Comparison of ENCODE assay signal across 8 cellular contexts in the genomic region with DNA sequence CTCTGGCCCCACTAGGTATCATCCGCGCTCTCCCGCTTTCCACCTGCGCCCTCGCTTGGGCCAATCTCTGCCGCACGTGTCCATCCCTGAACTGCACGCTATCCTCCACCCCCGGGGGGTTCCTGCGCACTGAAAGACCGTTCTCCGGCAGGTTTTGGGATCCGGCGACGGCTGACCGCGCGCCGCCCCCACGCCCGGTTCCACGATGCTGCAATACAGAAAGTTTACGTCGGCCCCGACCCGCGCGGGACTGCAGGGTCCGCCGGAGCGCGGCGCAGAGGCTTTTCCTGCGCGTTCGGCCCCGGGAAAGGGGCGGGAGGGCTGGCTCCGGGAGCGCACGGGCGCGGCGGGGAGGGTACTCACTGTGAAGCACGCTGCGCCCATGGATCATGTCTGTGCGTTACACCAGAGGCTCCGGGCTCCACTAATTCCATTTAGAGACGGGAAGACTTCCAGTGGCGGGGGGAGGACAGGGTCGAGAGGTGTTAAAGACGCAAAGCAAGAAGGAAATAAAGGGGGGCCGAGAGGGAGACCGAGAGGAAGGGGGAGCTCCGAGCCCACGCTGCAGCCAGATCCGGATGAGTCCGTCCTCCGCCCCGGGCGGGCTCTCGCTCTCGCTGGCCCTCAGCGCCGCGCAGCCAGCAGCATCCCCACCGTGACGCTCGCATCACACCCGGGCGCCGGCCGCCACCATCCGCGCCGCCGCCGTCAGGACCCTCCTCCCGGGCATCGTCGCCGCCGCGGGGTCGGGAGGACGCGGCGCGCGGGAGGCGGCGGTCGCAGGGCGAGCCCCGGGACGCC.
A peak's percentile ranks its signal among the peaks of the same experiment; 100 is the strongest.
DNase-seq lines count a peak whose midpoint lies in the region; ATAC-seq and TF ChIP-seq lines count a peak whose summit lies in the region.

No MANE protein-coding gene starts in this region.

- DNase-seq in AG10803 (ENCODE audit: low read depth): no peak
- DNase-seq in GOT3 (lab: John Stamatoyannopoulos, UW): peak; percentile 91
- peak; percentile 52 for DNase-seq in T1000 (lab: John Stamatoyannopoulos, UW)
- peak; percentile 40 for DNase-seq in kidney glomerular epithelial cell (lab: John Stamatoyannopoulos, UW)
- DNase-seq in activated naive CD4-positive, alpha-beta T cell treated with anti-CD3 and anti-CD28 coated beads, Interleukin-2, amount 10 ng/mL, durations not matched to agents 7 days and 5 days: no peak
- no peak for DNase-seq in T-helper 1 cell
- no peak for DNase-seq in activated T-cell treated with anti-CD3 and anti-CD28 coated beads for 4 hours

- no peaks in the 10 kb centered on the region for H3K4me1 Mint-ChIP-seq in activated naive CD4-positive, alpha-beta T cell treated with anti-CD3 and anti-CD28 coated beads, Interleukin-2, amount 10 ng/mL, durations not matched to agents 7 days and 5 days

- no peaks in the 10 kb centered on the region for H3K36me3 Mint-ChIP-seq in activated naive CD4-positive, alpha-beta T cell treated with anti-CD3 and anti-CD28 coated beads, Interleukin-2, amount 10 ng/mL, durations not matched to agents 7 days and 5 days

- H3K27ac Mint-ChIP-seq in activated naive CD4-positive, alpha-beta T cell treated with anti-CD3 and anti-CD28 coated beads, Interleukin-2, amount 10 ng/mL, durations not matched to agents 7 days and 5 days: no peak overlapping the region

- peak overlapping the region; percentile 15 for H3K4me3 ChIP-seq in AG10803 (ENCODE audit: low read length)

- ATAC-seq in GM21619 (IDR thresholded peaks at IDR 0.05; ENCODE audit: unreplicated experiment): no peak

- CTCF ChIA-PET in activated naive CD4-positive, alpha-beta T cell treated with anti-CD3 and anti-CD28 coated beads, Interleukin-2, amount 10 ng/mL, durations not matched to agents 7 days and 5 days (lab: Charles Lee): no interaction called here

- peaks cover 44% of the 10 kb centered on the region for H3K27me3 Mint-ChIP-seq in activated naive CD4-positive, alpha-beta T cell treated with anti-CD3 and anti-CD28 coated beads, Interleukin-2, amount 10 ng/mL, durations not matched to agents 7 days and 5 days

- H3K4me3 Mint-ChIP-seq in activated naive CD4-positive, alpha-beta T cell treated with anti-CD3 and anti-CD28 coated beads, Interleukin-2, amount 10 ng/mL, durations not matched to agents 7 days and 5 days: no peak overlapping the region

- no peaks in the 10 kb centered on the region for H3K9me3 Mint-ChIP-seq in activated naive CD4-positive, alpha-beta T cell treated with anti-CD3 and anti-CD28 coated beads, Interleukin-2, amount 10 ng/mL, durations not matched to agents 7 days and 5 days

- TF ChIP-seq CTCF in AG10803 (conservative IDR thresholded peaks at IDR 0.05; ENCODE audit: low read length): no peak

Comparison
In these comparisons a context has a peak if more than half of its experiments do, and no peak if none do; other contexts are left out.
1. DNase-seq: peak in GOT3 (single experiment), T1000 (single experiment) and kidney glomerular epithelial cell (single experiment); none in AG10803 (single experiment), activated naive CD4-positive, alpha-beta T cell treated with anti-CD3 and anti-CD28 coated beads, Interleukin-2, amount 10 ng/mL, durations not matched to agents 7 days and 5 days (single experiment), T-helper 1 cell (0 of 5) and activated T-cell treated with anti-CD3 and anti-CD28 coated beads for 4 hours (single experiment).